8 cellular contexts compared by ENCODE assay signal in the genomic region with DNA sequence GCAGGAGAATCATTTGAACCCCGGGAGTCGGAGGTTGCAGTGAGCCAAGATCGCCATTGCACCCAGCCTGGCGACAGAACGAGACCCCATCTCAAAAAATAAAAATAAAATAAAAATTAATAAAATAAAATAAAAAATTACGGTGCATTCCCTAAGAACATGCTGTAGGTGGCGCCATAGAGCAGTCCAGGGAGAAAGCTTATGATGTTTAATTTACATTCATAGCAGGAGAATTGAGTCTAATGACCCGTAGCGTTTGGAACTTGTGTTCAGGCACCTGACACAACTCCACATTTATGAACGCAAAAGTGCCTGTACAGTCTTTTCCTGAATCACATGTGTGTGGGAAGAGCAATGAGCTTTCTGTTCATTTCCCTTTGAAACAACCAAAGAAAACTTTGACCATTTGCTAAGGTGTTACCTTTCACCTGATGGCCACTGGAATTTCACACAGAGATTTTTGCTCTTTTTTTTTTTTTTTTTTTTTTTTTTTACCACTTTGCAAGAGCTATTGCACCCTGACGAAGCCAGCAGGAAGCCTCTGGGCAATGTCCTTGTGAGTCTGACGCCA.
DNase-seq lines count a peak whose midpoint lies in the region; ATAC-seq and TF ChIP-seq lines count a peak whose summit lies in the region.

No MANE protein-coding gene starts in this region.

- H3K4me1 Mint-ChIP-seq in activated T-helper 17 cell treated with anti-CD3 and anti-CD28 coated beads, Interleukin-2, amount 50 U/mL, for 72 hours: no peaks in the 10 kb centered on the region

- TF ChIP-seq CTCF in cardiac muscle cell (IDR thresholded peaks at IDR 0.05; ENCODE audit: low read depth, low read length): peak; percentile 78
- peak; percentile 23 to 69 for TF ChIP-seq CTCF in left lung (IDR thresholded peaks at IDR 0.05)

- intact Hi-C loops in Right ventricle myocardium superior (cut with DNase I) (no loop called here), left lung (cut with DNase I) (no loop called here)

- DNase-seq in cardiac muscle cell (ENCODE audit: low read depth in 1 of 2, low spot score in 1 of 2): peak; percentile 49 to 58
- DNase-seq in Right ventricle myocardium superior: no peak
- peak; percentile 8 for DNase-seq in MV-4-11 (lab: John Stamatoyannopoulos, UW)
- peak; percentile 42 for DNase-seq in astrocyte of the hippocampus (ENCODE audit: low read depth, low spot score)
- no peak for DNase-seq in left lung

- H3K9me3 ChIP-seq in cardiac muscle cell (ENCODE audit: low read depth) (no peaks in the 10 kb centered on the region), left lung (no peaks in the 10 kb centered on the region)

- no peak overlapping the region for H3K27ac Mint-ChIP-seq in activated T-helper 17 cell treated with anti-CD3 and anti-CD28 coated beads, Interleukin-2, amount 50 U/mL, for 72 hours

- no peaks in the 10 kb centered on the region for H3K4me1 ChIP-seq in cardiac muscle cell (ENCODE audit: low read depth)
- no peaks in the 10 kb centered on the region for H3K4me1 ChIP-seq in left lung

- H3K36me3 Mint-ChIP-seq in activated T-helper 17 cell treated with anti-CD3 and anti-CD28 coated beads, Interleukin-2, amount 50 U/mL, for 72 hours (ENCODE audit: low read depth): no peaks in the 10 kb centered on the region

- H3K27me3 ChIP-seq in cardiac muscle cell (no peaks in the 10 kb centered on the region), left lung (no peaks in the 10 kb centered on the region)

- H3K36me3 ChIP-seq in cardiac muscle cell (no peaks in the 10 kb centered on the region), left lung (no peaks in the 10 kb centered on the region)

- peaks cover 7% of the 10 kb centered on the region for H3K27me3 Mint-ChIP-seq in activated T-helper 17 cell treated with anti-CD3 and anti-CD28 coated beads, Interleukin-2, amount 50 U/mL, for 72 hours

- no peak overlapping the region for H3K4me3 Mint-ChIP-seq in activated T-helper 17 cell treated with anti-CD3 and anti-CD28 coated beads, Interleukin-2, amount 50 U/mL, for 72 hours

- H3K27ac ChIP-seq in cardiac muscle cell: no peak overlapping the region
- H3K27ac ChIP-seq in left lung: no peak overlapping the region

- H3K4me3 ChIP-seq in cardiac muscle cell (no peak overlapping the region), left lung (no peak overlapping the region)

- no peaks in the 10 kb centered on the region for H3K9me3 Mint-ChIP-seq in activated T-helper 17 cell treated with anti-CD3 and anti-CD28 coated beads, Interleukin-2, amount 50 U/mL, for 72 hours

- no peak for ATAC-seq in Right ventricle myocardium superior (ENCODE audit: poor library complexity)
- peak; percentile 67 for ATAC-seq in left lung
- no peak for ATAC-seq in activated T-helper 17 cell treated with anti-CD3 and anti-CD28 coated beads, Interleukin-2, amount 50 U/mL, for 72 hours (replicated peaks)
- no peak for ATAC-seq in HG02798 (IDR thresholded peaks at IDR 0.05; ENCODE audit: poor library complexity, unreplicated experiment)
- no peak for ATAC-seq in esophagus mucosa

Comparison
In these comparisons a context has a peak if more than half of its experiments do, and no peak if none do; other contexts are left out.
1. DNase-seq: peak in cardiac muscle cell (2 of 2), MV-4-11 (single experiment) and astrocyte of the hippocampus (single experiment); none in Right ventricle myocardium superior (single experiment) and left lung (0 of 2).